10 cellular contexts compared by ENCODE assay signal in genomic region chr20:38031957-38032356, GRCh38. TPM values are rescaled to one million over a fixed set of nuclear protein-coding genes. Genes with fewer than 3 reads are reported as not detected.
DNase-seq lines count a peak whose midpoint lies in the region; ATAC-seq and TF ChIP-seq lines count a peak whose summit lies in the region.
"Had no signal": no experiment of that assay in that cellular context is flagged by ENCODE, and none has a peak within 500 bp of the region (broad histone marks: within the 10 kb centered on the region; RNA-seq: fewer than 3 reads in every experiment).

No MANE protein-coding gene starts in this region.

- no peaks in the 10 kb centered on the region for H3K9me2 ChIP-seq in SK-N-SH

- H3K4me2 ChIP-seq in SK-N-SH, result peak overlapping the region; percentile 86

- peaks cover 8 to 24% of the 10 kb centered on the region in 2 experiments; a peak in 3 of 4 replicates for H3K4me1 ChIP-seq in SK-N-SH (ENCODE audit: control insufficient read depth in 1 of 2, insufficient read depth in 2 of 2, low read depth in 1 of 2, low read length in 1 of 2)

- H3K27me3 ChIP-seq in SK-N-SH (ENCODE audit: insufficient read depth), result no peaks in the 10 kb centered on the region

- no peaks in the 10 kb centered on the region for H3K9me3 ChIP-seq in SK-N-SH

- peaks cover 4% of the 10 kb centered on the region for H3F3A ChIP-seq in SK-N-SH (replicated peaks; ENCODE audit: insufficient read depth)

- no peaks in the 10 kb centered on the region for H4K20me1 ChIP-seq in SK-N-SH (ENCODE audit: insufficient read depth)

- no peak for TF ChIP-seq EP300 in SK-N-SH (IDR thresholded peaks at IDR 0.05; ENCODE audit: borderline replicate concordance in 1 of 2, low read depth in 1 of 2, low read length in 1 of 2)

- CTCF ChIA-PET in SK-N-SH (lab: Yijun Ruan, JAX), result interaction anchor here (1.4 kb wide), 1 partner anchor 21 kb away, joined by 3 read pairs; no protein-coding TSS in a partner anchor

- H3K27me3 Mint-ChIP-seq in chondrocyte (ENCODE audit: low read depth) (no peaks in the 10 kb centered on the region), osteocyte (ENCODE audit: unreplicated experiment) (no peaks in the 10 kb centered on the region)

- H3K27ac ChIP-seq in SK-N-SH (ENCODE audit: low read depth in 2 of 2, low read length in 1 of 2), result no peak overlapping the region

- H3K4me3 Mint-ChIP-seq in chondrocyte (ENCODE audit: unreplicated experiment), result peak overlapping the region; percentile 87
- H3K4me3 Mint-ChIP-seq in osteocyte (ENCODE audit: unreplicated experiment), result peak overlapping the region; percentile 93

- TF ChIP-seq RAD21 in SK-N-SH (IDR thresholded peaks at IDR 0.05; ENCODE audit: low read length), result no peak

- H3K9ac ChIP-seq in SK-N-SH, result no peak overlapping the region

- H3K27ac Mint-ChIP-seq in chondrocyte (ENCODE audit: unreplicated experiment) (no peak overlapping the region), osteocyte (ENCODE audit: unreplicated experiment) (no peak overlapping the region)

- TF ChIP-seq POLR2A in NB4 (IDR thresholded peaks at IDR 0.05; ENCODE audit: extremely low read depth, insufficient read length), result no peak

- peaks cover 98% of the 10 kb centered on the region for H3K79me2 ChIP-seq in SK-N-SH (ENCODE audit: insufficient read depth)

- H3K9me3 Mint-ChIP-seq in chondrocyte (ENCODE audit: low read depth) (peaks cover 6% of the 10 kb centered on the region), osteocyte (ENCODE audit: unreplicated experiment) (peaks cover 6% of the 10 kb centered on the region)

- TF ChIP-seq CTCF in SK-N-SH (IDR thresholded peaks at IDR 0.05) (no peak), NB4 (IDR thresholded peaks at IDR 0.05; ENCODE audit: low read depth, low read length) (no peak), chondrocyte (IDR thresholded peaks at IDR 0.05) (no peak), osteocyte (IDR thresholded peaks at IDR 0.05) (no peak)

- H3K36me3 Mint-ChIP-seq in chondrocyte (ENCODE audit: low read depth), result peaks cover 3% of the 10 kb centered on the region
- peaks cover 8% of the 10 kb centered on the region for H3K36me3 Mint-ChIP-seq in osteocyte (ENCODE audit: unreplicated experiment)

- no peak for ATAC-seq in SK-N-SH treated with all-trans-retinoic acid at 6 μM for 48 hours
- no peak for ATAC-seq in HG02970 (IDR thresholded peaks at IDR 0.05; ENCODE audit: low FRiP score, unreplicated experiment)
- ATAC-seq: Right ventricle myocardium inferior had no signal

- POLR2A ChIA-PET in SK-N-SH (lab: Yijun Ruan, JAX), result no interaction called here

- 83% methylated on average over 3 of the region's 3 CpGs for WGBS in SK-N-SH (ENCODE audit: low lambda C conversion rate)

- H3K36me3 ChIP-seq in SK-N-SH (replicated peaks in 1 of 2; ENCODE audit: control insufficient read depth in 1 of 2, insufficient read depth in 2 of 2, low read length in 1 of 2), result peaks cover 22 to 45% of the 10 kb centered on the region in 2 experiments

- peaks cover 38% of the 10 kb centered on the region for H3K4me1 Mint-ChIP-seq in chondrocyte (ENCODE audit: low read depth)
- peaks cover 40% of the 10 kb centered on the region for H3K4me1 Mint-ChIP-seq in osteocyte (ENCODE audit: unreplicated experiment)

- no peak for DNase-seq in SK-N-SH
- DNase-seq in NB4 (ENCODE audit: low read depth), result peak; percentile 24
- DNase-seq in chondrocyte (ENCODE audit: low spot score), result no peak
- DNase-seq in osteocyte (ENCODE audit: extremely low spot score, unreplicated experiment), result no peak
- no peak for DNase-seq in stimulated activated naive CD4-positive, alpha-beta T cell (lab: John Stamatoyannopoulos, UW)
- DNase-seq in foreskin melanocyte, result no peak
- DNase-seq: cortex of kidney had no signal

- H3K4me3 ChIP-seq in SK-N-SH (ENCODE audit: low read depth in 2 of 2, low read length in 1 of 2) (peak overlapping the region in 1 of 2 experiments; percentile 99; a peak in 2 of 4 replicates), NB4 (ENCODE audit: low read depth, low read length) (peak overlapping the region; percentile 86)

- H2AFZ ChIP-seq in SK-N-SH (ENCODE audit: low read depth), result no peak overlapping the region

TF ChIP-seq in SK-N-SH, 30 proteins besides CTCF, POLR2A, EP300 and RAD21 (continues in another document):
- TF ChIP-seq RXRA (IDR thresholded peaks at IDR 0.05; ENCODE audit: borderline replicate concordance, low read depth), result no peak
- TF ChIP-seq EZH2phosphoT487 (IDR thresholded peaks at IDR 0.05; ENCODE audit: borderline replicate concordance, low read depth), result no peak
- TF ChIP-seq FOSL2 (IDR thresholded peaks at IDR 0.05; ENCODE audit: borderline replicate concordance, low read depth), result no peak
- TF ChIP-seq CHD2 (IDR thresholded peaks at IDR 0.05; ENCODE audit: low read length, partially characterized antibody), result no peak
- no peak for TF ChIP-seq ZBTB33 (IDR thresholded peaks at IDR 0.05; ENCODE audit: borderline replicate concordance, low read depth)
- TF ChIP-seq MEF2A (IDR thresholded peaks at IDR 0.05; ENCODE audit: borderline replicate concordance, low read depth), result no peak
- TF ChIP-seq YY1 (IDR thresholded peaks at IDR 0.05; ENCODE audit: low read depth), result no peak
- TF ChIP-seq GABPA (IDR thresholded peaks at IDR 0.05; ENCODE audit: low read depth), result no peak
- no peak for TF ChIP-seq POLR2AphosphoS5 (IDR thresholded peaks at IDR 0.05; ENCODE audit: low read depth, low read length)
- no peak for TF ChIP-seq JUND (IDR thresholded peaks at IDR 0.05)

TF ChIP-seq in SK-N-SH treated with all-trans-retinoic acid at 6 μM for 48 hours, 23 proteins besides CTCF, POLR2A, EP300 and RAD21:
- TF ChIP-seq SNAI2 (CRISPR knock-in tag; IDR thresholded peaks at IDR 0.05) (no peak), ZFP30 (CRISPR knock-in tag; IDR thresholded peaks at IDR 0.05) (no peak), PATZ1 (CRISPR knock-in tag; IDR thresholded peaks at IDR 0.05; ENCODE audit: borderline replicate concordance) (no peak)

RNA-seq across cellular contexts. Expression of gene TTI1, which starts 1.3 kb away (rescaled TPM):
- polyA plus RNA-seq in SK-N-SH (2012; rRNA removed), result 14.7 and 15.6 TPM in 2 replicates
- polyA plus RNA-seq in SK-N-SH (2012; cell fraction: cytosol; rRNA removed), result 10.3 and 12.2 TPM in 2 replicates
- polyA plus RNA-seq in SK-N-SH (2012; cell fraction: nucleus; rRNA removed), result 14.8 and 19.5 TPM in 2 replicates
- total RNA-seq in chondrocyte, result 10.6 to 16.1 TPM (median 10.8 TPM) in 3 replicates
- 16.2 and 17.9 TPM in 2 replicates for total RNA-seq in osteocyte

RNA-seq across cellular contexts. Expression of gene RPRD1B, which starts 1.6 kb away (rescaled TPM):
- polyA plus RNA-seq in SK-N-SH (2012; rRNA removed), result 11.8 and 13.3 TPM in 2 replicates
- polyA plus RNA-seq in SK-N-SH (2012; cell fraction: cytosol; rRNA removed), result 12.9 and 14.0 TPM in 2 replicates
- polyA plus RNA-seq in SK-N-SH (2012; cell fraction: nucleus; rRNA removed), result 17.2 and 23.2 TPM in 2 replicates
- total RNA-seq in chondrocyte (16.9 to 21.6 TPM (median 19.3 TPM) in 3 replicates), osteocyte (26.9 and 28.5 TPM in 2 replicates)
